In genomic region chr12:89756638-89757321, GRCh38 we compare ENCODE assay signal across 9 cellular contexts. TPM values are rescaled to one million over a fixed set of nuclear protein-coding genes. Genes with fewer than 3 reads are reported as not detected.
DNase-seq lines count a peak whose midpoint lies in the region; ATAC-seq and TF ChIP-seq lines count a peak whose summit lies in the region.
"Had no signal": no experiment of that assay in that cellular context is flagged by ENCODE, and none has a peak within 500 bp of the region (broad histone marks: within the 10 kb centered on the region; RNA-seq: fewer than 3 reads in every experiment).

No MANE protein-coding gene starts in this region.

- H3K79me2 ChIP-seq in HCT116 (ENCODE audit: insufficient read depth, low read length): no peaks in the 10 kb centered on the region

- H3K4me1 ChIP-seq in HCT116 (ENCODE audit: control insufficient read depth in 1 of 2, insufficient read depth in 2 of 2, low read length in 2 of 2): peaks cover 3 to 18% of the 10 kb centered on the region in 2 experiments; a peak in 2 of 4 replicates
- no peaks in the 10 kb centered on the region for H3K4me1 ChIP-seq in right lobe of liver
- H3K4me1 ChIP-seq in uterus: no peaks in the 10 kb centered on the region
- H3K4me1 ChIP-seq: gastrocnemius medialis had no signal

- CTCF ChIA-PET in activated naive CD4-positive, alpha-beta T cell treated with anti-CD3 and anti-CD28 coated beads, Interleukin-2, amount 10 ng/mL, durations not matched to agents 7 days and 5 days (lab: Charles Lee): no interaction called here
- CTCF ChIA-PET in HCT116 (lab: Charles Lee): interaction anchor here (1.0 kb wide), 1 partner anchor 10 kb away, joined by 3 read pairs; no protein-coding TSS in a partner anchor

- no peak for TF ChIP-seq CTCF in HCT116 (IDR thresholded peaks at IDR 0.05 in 2 of 3, conservative IDR thresholded peaks at IDR 0.05 in 1 of 3; ENCODE audit: borderline replicate concordance in 1 of 3, insufficient read depth in 1 of 3, low read depth in 2 of 3, low read length in 2 of 3)
- no peak for TF ChIP-seq CTCF in right lobe of liver (IDR thresholded peaks at IDR 0.05)
- TF ChIP-seq CTCF in uterus (IDR thresholded peaks at IDR 0.05): no peak

- WGBS in right lobe of liver (ENCODE audit: insufficient coverage, low coverage, low lambda C conversion rate, missing lambda C conversion rate): 48% methylated on average over 4 of the region's 4 CpGs

- H3K9ac ChIP-seq in HCT116 (ENCODE audit: low read length): no peak overlapping the region

- H3K9me2 ChIP-seq in HCT116 (ENCODE audit: insufficient read depth): no peaks in the 10 kb centered on the region

- H3K36me3 ChIP-seq in HCT116 (ENCODE audit: control insufficient read depth in 1 of 2, insufficient read depth in 2 of 2, low read length in 2 of 2): no peaks in the 10 kb centered on the region
- no peaks in the 10 kb centered on the region for H3K36me3 ChIP-seq in right lobe of liver
- H3K36me3 ChIP-seq in uterus: no peaks in the 10 kb centered on the region
- H3K36me3 ChIP-seq: gastrocnemius medialis had no signal

- 0 out of 2 replicates have a peak, but pooled peaks have one; percentile 16 for TF ChIP-seq RAD21 in HCT116 (IDR thresholded peaks at IDR 0.05; ENCODE audit: low read depth)

- H3K27ac ChIP-seq in HCT116 (ENCODE audit: low read depth, low read length) (no peak overlapping the region), right lobe of liver (peak overlapping the region in 2 of 3 donors; percentile 36 to 73), uterus (no peak overlapping the region)
- H3K27ac ChIP-seq: gastrocnemius medialis had no signal

- peak overlapping the region; percentile 61 for H3K4me2 ChIP-seq in HCT116 (ENCODE audit: low read length)

- no TSS peak for BruUV-seq in HCT116 (replicated peaks; lab: Mats Ljungman, UMichigan)

- no peaks in the 10 kb centered on the region for H3K27me3 ChIP-seq in HCT116 (ENCODE audit: insufficient read depth, low read length)
- H3K27me3 ChIP-seq in right lobe of liver: no peaks in the 10 kb centered on the region
- no peaks in the 10 kb centered on the region for H3K27me3 ChIP-seq in uterus
- H3K27me3 ChIP-seq: gastrocnemius medialis had no signal

- H3K4me3 Mint-ChIP-seq in activated naive CD4-positive, alpha-beta T cell treated with anti-CD3 and anti-CD28 coated beads, Interleukin-2, amount 10 ng/mL, durations not matched to agents 7 days and 5 days: no peak overlapping the region
- no peak overlapping the region for H3K4me3 Mint-ChIP-seq in activated naive CD8-positive, alpha-beta T cell treated with anti-CD3 and anti-CD28 coated beads for 36 hours

- peak overlapping the region; percentile 4 for H3K27ac Mint-ChIP-seq in activated naive CD4-positive, alpha-beta T cell treated with anti-CD3 and anti-CD28 coated beads, Interleukin-2, amount 10 ng/mL, durations not matched to agents 7 days and 5 days
- peak overlapping the region; percentile 80 for H3K27ac Mint-ChIP-seq in activated naive CD8-positive, alpha-beta T cell treated with anti-CD3 and anti-CD28 coated beads for 36 hours

- POLR2A ChIA-PET in HCT116 (lab: Charles Lee): interaction anchor here (0.6 to 0.9 kb wide), 3 partner anchors 10 to 48 kb away, joined by 3 to 5 read pairs (median 3); partner anchors contain the start of gene ATP2B1

- peak overlapping the region; percentile 91 for H2AFZ ChIP-seq in HCT116 (ENCODE audit: low read depth, low read length, poor library complexity, severe bottlenecking)

- ATAC-seq in HCT116 (peak; percentile 83), right lobe of liver (peak; percentile 46 to 79 (median 70))

- H3K9me3 ChIP-seq in HCT116 (ENCODE audit: control insufficient read depth in 1 of 2, insufficient read depth in 1 of 2, low read depth in 1 of 2, low read length in 2 of 2) (no peaks in the 10 kb centered on the region), right lobe of liver (no peaks in the 10 kb centered on the region), uterus (no peaks in the 10 kb centered on the region)
- H3K9me3 ChIP-seq: gastrocnemius medialis had no signal

- peaks cover 4% of the 10 kb centered on the region for H3K27me3 Mint-ChIP-seq in activated naive CD4-positive, alpha-beta T cell treated with anti-CD3 and anti-CD28 coated beads, Interleukin-2, amount 10 ng/mL, durations not matched to agents 7 days and 5 days
- no peaks in the 10 kb centered on the region for H3K27me3 Mint-ChIP-seq in activated naive CD8-positive, alpha-beta T cell treated with anti-CD3 and anti-CD28 coated beads for 36 hours

- peaks cover 26% of the 10 kb centered on the region for H3K4me1 Mint-ChIP-seq in activated naive CD4-positive, alpha-beta T cell treated with anti-CD3 and anti-CD28 coated beads, Interleukin-2, amount 10 ng/mL, durations not matched to agents 7 days and 5 days
- H3K4me1 Mint-ChIP-seq in activated naive CD8-positive, alpha-beta T cell treated with anti-CD3 and anti-CD28 coated beads for 36 hours: peaks cover 25% of the 10 kb centered on the region

- intact Hi-C loops in HCT116 (cut with micrococcal nuclease) (loop anchor here (2.0 kb wide), 1 partner anchor 334 kb away; no protein-coding TSS in a partner anchor), right lobe of liver (cut with DNase I) (no loop called here), uterus (cut with DNase I; ENCODE audit: low total_unique reads) (no loop called here)

- no peak overlapping the region for H3K4me3 ChIP-seq in HCT116 (replicated peaks in 1 of 2; ENCODE audit: low read depth in 1 of 2, low read length in 2 of 2)
- no peak overlapping the region for H3K4me3 ChIP-seq in right lobe of liver
- H3K4me3 ChIP-seq in uterus: no peak overlapping the region
- H3K4me3 ChIP-seq: gastrocnemius medialis had no signal

- no peaks in the 10 kb centered on the region for H4K20me1 ChIP-seq in HCT116 (ENCODE audit: insufficient read depth)

- DNase-seq in activated naive CD4-positive, alpha-beta T cell treated with anti-CD3 and anti-CD28 coated beads, Interleukin-2, amount 10 ng/mL, durations not matched to agents 7 days and 5 days: no peak
- no peak for DNase-seq in activated naive CD4-positive, alpha-beta T cell treated with Interleukin-2 at 50 U/mL for 16 hours
- DNase-seq in HCT116 (ENCODE audit: low read depth, low spot score): peak; percentile 89
- peak; percentile 99 for DNase-seq in M059J (ENCODE audit: low read depth)
- peak; percentile 13 for DNase-seq in activated naive CD8-positive, alpha-beta T cell treated with anti-CD3 and anti-CD28 coated beads for 36 hours
- DNase-seq in right lobe of liver: no peak
- no peak for DNase-seq in uterus
- no peak for DNase-seq in NCI-H526 (lab: John Stamatoyannopoulos, UW)

- TF ChIP-seq POLR2A in HCT116 (IDR thresholded peaks at IDR 0.05; ENCODE audit: borderline replicate concordance, extremely low read depth, insufficient read depth, insufficient read length) (no peak), right lobe of liver (IDR thresholded peaks at IDR 0.05) (no peak), uterus (IDR thresholded peaks at IDR 0.05) (no peak)

- H3K36me3 Mint-ChIP-seq in activated naive CD4-positive, alpha-beta T cell treated with anti-CD3 and anti-CD28 coated beads, Interleukin-2, amount 10 ng/mL, durations not matched to agents 7 days and 5 days: no peaks in the 10 kb centered on the region
- H3K36me3 Mint-ChIP-seq in activated naive CD8-positive, alpha-beta T cell treated with anti-CD3 and anti-CD28 coated beads for 36 hours: peaks cover 2% of the 10 kb centered on the region

- RAD21 ChIA-PET in HCT116 (lab: Charles Lee; ENCODE audit: low non-redundant PET in 1 of 2, low total read pairs in 2 of 2, uncharacterized antibody in 2 of 2, unreplicated experiment in 2 of 2): no interaction called here

- no peaks in the 10 kb centered on the region for H3K9me3 Mint-ChIP-seq in activated naive CD4-positive, alpha-beta T cell treated with anti-CD3 and anti-CD28 coated beads, Interleukin-2, amount 10 ng/mL, durations not matched to agents 7 days and 5 days
- peaks cover 8% of the 10 kb centered on the region for H3K9me3 Mint-ChIP-seq in activated naive CD8-positive, alpha-beta T cell treated with anti-CD3 and anti-CD28 coated beads for 36 hours

TF ChIP-seq in HCT116, 20 proteins besides CTCF, POLR2A, EP300 and RAD21 (continues in another document):
- TF ChIP-seq SRF (IDR thresholded peaks at IDR 0.05; ENCODE audit: low read depth): 0 out of 2 replicates have a peak, but pooled peaks have one; percentile 39
- peak; percentile 68 for TF ChIP-seq SIN3A (IDR thresholded peaks at IDR 0.05; ENCODE audit: low read depth)
- no peak for TF ChIP-seq YY1 (IDR thresholded peaks at IDR 0.05; ENCODE audit: extremely low read depth, insufficient replicate concordance, low read depth, low read length)
- no peak for TF ChIP-seq ELF1 (IDR thresholded peaks at IDR 0.05; ENCODE audit: borderline replicate concordance, low read depth)
- peak; percentile 44; the same call in 1 of the 2 replicates for TF ChIP-seq EGR1 (IDR thresholded peaks at IDR 0.05; ENCODE audit: low read depth)
- TF ChIP-seq CBX3 (IDR thresholded peaks at IDR 0.05; ENCODE audit: low read depth): peak; percentile 67
- peak; percentile 32; the same call in 1 of the 2 replicates for TF ChIP-seq POLR2AphosphoS5 (IDR thresholded peaks at IDR 0.05; ENCODE audit: low read depth, low read length)
- peak; percentile 62 for TF ChIP-seq TCF7L2 (IDR thresholded peaks at IDR 0.05; ENCODE audit: borderline replicate concordance, extremely low read depth, insufficient read depth, insufficient read length)
- TF ChIP-seq ZBTB33 (IDR thresholded peaks at IDR 0.05; ENCODE audit: extremely low read depth, insufficient replicate concordance, low read length): no peak

RNA-seq across cellular contexts. Expression of gene ATP2B1, which starts 48.1 kb away (rescaled TPM):
- total RNA-seq in HCT116 (2021; ENCODE audit: unreplicated experiment) (62.4 TPM), right lobe of liver (10 to 100 TPM; 10.4 to 23.9 (median 17.6) TPM), uterus (100 to 1,000 TPM in 1 of 4 donors, 10 to 100 TPM in 3; 16.7 to 172 (median 48.6) TPM)
- polyA plus RNA-seq in HCT116 (2012): 18.0 and 22.5 TPM in 2 replicates
- total RNA-seq in M059J (2014; rRNA removed; shearing (Covaris generic)): 27.6 and 36.4 TPM in 2 replicates
- 10 to 100 TPM; 25.7 to 27.7 TPM for total RNA-seq in activated naive CD8-positive, alpha-beta T cell treated with anti-CD3 and anti-CD28 coated beads for 36 hours

Comparison
In these comparisons a context has a peak if more than half of its experiments do, and no peak if none do; other contexts are left out.
1. DNase-seq: peak in HCT116 (single experiment), M059J (single experiment) and activated naive CD8-positive, alpha-beta T cell treated with anti-CD3 and anti-CD28 coated beads for 36 hours (single experiment); none in activated naive CD4-positive, alpha-beta T cell treated with anti-CD3 and anti-CD28 coated beads, Interleukin-2, amount 10 ng/mL, durations not matched to agents 7 days and 5 days (single experiment), activated naive CD4-positive, alpha-beta T cell treated with Interleukin-2 at 50 U/mL for 16 hours (single experiment), right lobe of liver (0 of 3), uterus (0 of 2) and NCI-H526 (0 of 2).
2. H3K27ac ChIP-seq: peak in right lobe of liver (2 of 3); none in HCT116 (single experiment) and uterus (0 of 2).